In genomic region chr1:248863011-248863881, GRCh38 we compare ENCODE assay signal across 8 cellular contexts. TPM values are rescaled to one million over a fixed set of nuclear protein-coding genes. Genes with fewer than 3 reads are reported as not detected.
A peak's percentile ranks its signal among the peaks of the same experiment; 100 is the strongest.
DNase-seq lines count a peak whose midpoint lies in the region; ATAC-seq and TF ChIP-seq lines count a peak whose summit lies in the region.

No MANE protein-coding gene starts in this region.

- H3K4me3 Mint-ChIP-seq in activated naive CD8-positive, alpha-beta T cell treated with anti-CD3 and anti-CD28 coated beads, Interleukin-2, amount 10 ng/mL, durations not matched to agents 7 days and 5 days, result peak overlapping the region; percentile 92

- no peaks in the 10 kb centered on the region for H3K36me3 ChIP-seq in heart right ventricle

- ATAC-seq in HG02610 (IDR thresholded peaks at IDR 0.05; ENCODE audit: unreplicated experiment), result peak; percentile 65
- peak; percentile 72 for ATAC-seq in activated naive CD8-positive, alpha-beta T cell treated with anti-CD3 and anti-CD28 coated beads, Interleukin-2, amount 10 ng/mL, durations not matched to agents 7 days and 5 days (ENCODE audit: low read depth)
- ATAC-seq in heart right ventricle, result peak; percentile 66 to 86 (median 78)

- no peaks in the 10 kb centered on the region for H3K27me3 ChIP-seq in heart right ventricle

- peak overlapping the region in 9 of 10 donors; percentile 43 to 71 (median 63) for H3K27ac ChIP-seq in heart right ventricle

- H3K9me3 ChIP-seq in heart right ventricle, result no peaks in the 10 kb centered on the region

- DNase-seq in GM12864 (ENCODE audit: low read depth) (peak; percentile 41), NCI-H1048 (lab: John Stamatoyannopoulos, UW) (peak; percentile 77), SKM-1 treated with dmso at 0.1 percent for 144 hours (lab: John Stamatoyannopoulos, UW; ENCODE audit: unreplicated experiment) (peak; percentile 73), heart right ventricle (peak; percentile 88 to 90), posterior vena cava (ENCODE audit: low spot score) (peak; percentile 95), ureter (ENCODE audit: low spot score) (peak; percentile 90)
- DNase-seq in activated naive CD8-positive, alpha-beta T cell treated with anti-CD3 and anti-CD28 coated beads, Interleukin-2, amount 10 ng/mL, durations not matched to agents 7 days and 5 days, result peak; percentile 84

- peaks cover 2% of the 10 kb centered on the region for H3K36me3 Mint-ChIP-seq in activated naive CD8-positive, alpha-beta T cell treated with anti-CD3 and anti-CD28 coated beads, Interleukin-2, amount 10 ng/mL, durations not matched to agents 7 days and 5 days

- H3K4me1 ChIP-seq in heart right ventricle, result peaks cover 10 to 34% (median 24%) of the 10 kb centered on the region in 9 donors

- no peaks in the 10 kb centered on the region for H3K9me3 Mint-ChIP-seq in activated naive CD8-positive, alpha-beta T cell treated with anti-CD3 and anti-CD28 coated beads, Interleukin-2, amount 10 ng/mL, durations not matched to agents 7 days and 5 days

- intact Hi-C loops in heart right ventricle (cut with DNase I) (loop anchor here in 1 of 10 donors (2.0 kb wide), 1 partner anchor 42 kb away; no protein-coding TSS in a partner anchor), posterior vena cava (cut with DNase I) (no loop called here)

- H3K27me3 Mint-ChIP-seq in activated naive CD8-positive, alpha-beta T cell treated with anti-CD3 and anti-CD28 coated beads, Interleukin-2, amount 10 ng/mL, durations not matched to agents 7 days and 5 days, result peaks cover 5% of the 10 kb centered on the region

- peak overlapping the region; percentile 73 for H3K4me3 ChIP-seq in GM12864 (ENCODE audit: low read depth, low read length)
- peak overlapping the region; percentile 23 to 72 (median 63) for H3K4me3 ChIP-seq in heart right ventricle

- 1 to 5% methylated on average over 46 of the region's 46 CpGs for WGBS in heart right ventricle, 2 donors

- no peak for TF ChIP-seq CTCF in GM12864 (IDR thresholded peaks at IDR 0.05; ENCODE audit: low read depth, low read length, missing control alignments)
- TF ChIP-seq CTCF in heart right ventricle (IDR thresholded peaks at IDR 0.05), result no peak

- peaks cover 29% of the 10 kb centered on the region for H3K4me1 Mint-ChIP-seq in activated naive CD8-positive, alpha-beta T cell treated with anti-CD3 and anti-CD28 coated beads, Interleukin-2, amount 10 ng/mL, durations not matched to agents 7 days and 5 days

- H3K27ac Mint-ChIP-seq in activated naive CD8-positive, alpha-beta T cell treated with anti-CD3 and anti-CD28 coated beads, Interleukin-2, amount 10 ng/mL, durations not matched to agents 7 days and 5 days, result peak overlapping the region; percentile 87

- POLR2A ChIA-PET in activated naive CD8-positive, alpha-beta T cell treated with anti-CD3 and anti-CD28 coated beads, Interleukin-2, amount 10 ng/mL, durations not matched to agents 7 days and 5 days (lab: Charles Lee), result interaction anchor here (0.8 to 3.9 kb wide), 3 partner anchors 10 to 37 kb away, joined by 4 to 20 read pairs (median 12); partner anchors contain the start of genes SH3BP5L and ZNF672

RNA-seq across cellular contexts. Expression of gene ZNF692, which starts 4.4 kb away (rescaled TPM):
- 10 to 100 TPM; 58.6 to 70.2 TPM for total RNA-seq in activated naive CD8-positive, alpha-beta T cell treated with anti-CD3 and anti-CD28 coated beads, Interleukin-2, amount 10 ng/mL, durations not matched to agents 7 days and 5 days
- 10 to 100 TPM in 9 of 10 donors, 1 to 10 TPM in 1; 7.1 to 26.5 (median 11.8) TPM for total RNA-seq in heart right ventricle
- polyA plus RNA-seq in heart right ventricle, result 100 to 1,000 TPM in 1 of 2 donors, 10 to 100 TPM in 1; 23.0 to 102 TPM
- total RNA-seq in posterior vena cava, result 10 to 100 TPM; 14.7 to 17.6 TPM
- 71.0 TPM for total RNA-seq in ureter

RNA-seq across cellular contexts. Expression of gene ZNF672, which starts 25.2 kb away (rescaled TPM):
- total RNA-seq in activated naive CD8-positive, alpha-beta T cell treated with anti-CD3 and anti-CD28 coated beads, Interleukin-2, amount 10 ng/mL, durations not matched to agents 7 days and 5 days, result 10 to 100 TPM; 51.0 to 53.6 TPM
- total RNA-seq in heart right ventricle (10 to 100 TPM; 31.9 to 44.4 (median 37.3) TPM), posterior vena cava (10 to 100 TPM; 17.6 to 23.4 TPM), ureter (30.1 TPM)
- 10 to 100 TPM; 16.1 to 36.1 TPM for polyA plus RNA-seq in heart right ventricle

RNA-seq across cellular contexts. Expression of gene SH3BP5L, which starts 37.5 kb away (rescaled TPM):
- 10 to 100 TPM; 32.8 to 34.7 TPM for total RNA-seq in activated naive CD8-positive, alpha-beta T cell treated with anti-CD3 and anti-CD28 coated beads, Interleukin-2, amount 10 ng/mL, durations not matched to agents 7 days and 5 days
- total RNA-seq in heart right ventricle (10 to 100 TPM; 14.9 to 26.2 (median 18.0) TPM), posterior vena cava (10 to 100 TPM; 17.5 to 18.4 TPM), ureter (21.7 TPM)
- polyA plus RNA-seq in heart right ventricle, result 10 to 100 TPM; 19.2 to 30.5 TPM

RNA-seq across cellular contexts. Expression of gene PGBD2, which starts 42.8 kb away (rescaled TPM):
- 10 to 100 TPM in 1 of 2 experiments, 1 to 10 TPM in 1; 9.6 to 10.1 TPM for total RNA-seq in activated naive CD8-positive, alpha-beta T cell treated with anti-CD3 and anti-CD28 coated beads, Interleukin-2, amount 10 ng/mL, durations not matched to agents 7 days and 5 days
- total RNA-seq in heart right ventricle, result 1 to 10 TPM; 1.3 to 3.4 (median 2.2) TPM
- 1 to 10 TPM; 1.7 to 3.0 TPM for polyA plus RNA-seq in heart right ventricle
- 1 to 10 TPM; 2.7 to 3.7 TPM for total RNA-seq in posterior vena cava
- total RNA-seq in ureter, result 13.1 TPM

Comparison
In these comparisons a context has a peak if more than half of its experiments do, and no peak if none do; other contexts are left out.
1. Peak in every context shown above with its lines: DNase-seq, ATAC-seq, H3K4me3 ChIP-seq and H3K27ac ChIP-seq.
2. DNase-seq: peak in every context shown above with its lines; median percentile 95 in posterior vena cava; 90 in ureter; 89 in heart right ventricle; 84 in activated naive CD8-positive, alpha-beta T cell treated with anti-CD3 and anti-CD28 coated beads, Interleukin-2, amount 10 ng/mL, durations not matched to agents 7 days and 5 days; 77 in NCI-H1048; 73 in SKM-1 treated with dmso at 0.1 percent for 144 hours; 41 in GM12864.